ENCODE assay signal across 18 cellular contexts in genomic region chr16:68362314-68362913, GRCh38.
"Had no signal": no experiment of that assay in that cellular context is flagged by ENCODE, and none has a peak within 500 bp of the region (broad histone marks: within the 10 kb centered on the region; RNA-seq: fewer than 3 reads in every experiment).

No MANE protein-coding gene starts in this region.

- DNase-seq: activated B cell treated with CpG ODN at 0.5 μM for 24 hours; activated CD8-positive, alpha-beta memory T cell treated with anti-CD3 and anti-CD28 coated beads, Interleukin-2, amount 10 ng/mL, durations not matched to agents 7 days and 5 days; activated CD8-positive, alpha-beta T cell treated with anti-CD3 and anti-CD28 coated beads, Interleukin-2, amount 10 ng/mL, durations not matched to agents 7 days and 5 days; activated naive CD4-positive, alpha-beta T cell; cerebellar nuclear complex; colonic mucosa; effector CD8-positive, alpha-beta T cell; islet precursor cell; mammary epithelial cell; nucleus accumbens; psoas muscle; stimulated activated CD4-positive, alpha-beta T cell treated with anti-CD3 and anti-CD28 coated beads, Interleukin-1b, Interleukin-23, amount 100 ng/mL, for 48 hours; stimulated activated CD4-positive, alpha-beta T cell treated with anti-CD3 and anti-CD28 coated beads, Interleukin-4, amount 100 ng/mL, for 4 hours; stimulated activated naive B cell treated with anti-CD40 and anti-IgM and Interleukin-4, amounts not matched to agents 10 μg/mL and 1 μg/mL and 100 μg/mL, for 72 hours; stomach; tibial artery; upper lobe of right lung had no signal

- ATAC-seq: activated CD8-positive, alpha-beta memory T cell treated with anti-CD3 and anti-CD28 coated beads, Interleukin-2, amount 10 ng/mL, durations not matched to agents 7 days and 5 days; activated CD8-positive, alpha-beta T cell treated with anti-CD3 and anti-CD28 coated beads, Interleukin-2, amount 10 ng/mL, durations not matched to agents 7 days and 5 days; gastroesophageal sphincter; psoas muscle; stimulated activated naive B cell treated with anti-CD40 and anti-IgM and Interleukin-4, amounts not matched to agents 10 μg/mL and 1 μg/mL and 100 μg/mL, for 72 hours; upper lobe of right lung had no signal
